ENCODE assay signal across 18 cellular contexts in genomic region chr1:3330771-3331245, GRCh38.
DNase-seq lines count a peak whose midpoint lies in the region; TF ChIP-seq lines count a peak whose summit lies in the region.
"Had no signal": no experiment of that assay in that cellular context is flagged by ENCODE, and none has a peak within 500 bp of the region (broad histone marks: within the 10 kb centered on the region; RNA-seq: fewer than 3 reads in every experiment).

No MANE protein-coding gene starts in this region.

- H3K36me3 Mint-ChIP-seq in progenitor cell of endocrine pancreas (ENCODE audit: insufficient read depth) (peaks cover 2% of the 10 kb centered on the region), nephron progenitor cell (ENCODE audit: low read depth) (no peaks in the 10 kb centered on the region)

- no peak overlapping the region for H3K4me2 ChIP-seq in hepatocyte
- H3K4me2 ChIP-seq: PC-9 had no signal

- no peak overlapping the region for H3K27ac ChIP-seq in HEK293 (ENCODE audit: extremely low read depth, low read depth, low read length)
- H3K27ac ChIP-seq in dorsolateral prefrontal cortex, result peak overlapping the region in 38 of 59 donors; percentile 5 to 83 (median 59)
- H3K27ac ChIP-seq in hepatocyte, result no peak overlapping the region
- H3K27ac ChIP-seq: 22Rv1, PC-9, RWPE1 had no signal

- no peak overlapping the region for H2AFZ ChIP-seq in hepatocyte
- H2AFZ ChIP-seq: PC-9 had no signal

- no peaks in the 10 kb centered on the region for H3K36me3 ChIP-seq in HEK293 (ENCODE audit: control insufficient read depth in 2 of 2, insufficient read depth in 1 of 2, low read length in 2 of 2)
- H3K36me3 ChIP-seq in hepatocyte (replicated peaks; ENCODE audit: insufficient read depth, low read depth), result no peaks in the 10 kb centered on the region

- no peaks in the 10 kb centered on the region for H3K79me2 ChIP-seq in hepatocyte

- H3K4me3 ChIP-seq in HEK293 (ENCODE audit: low read depth, low read length) (no peak overlapping the region), dorsolateral prefrontal cortex (no peak overlapping the region), hepatocyte (no peak overlapping the region)
- H3K4me3 ChIP-seq: PC-9 had no signal

- H3K27me3 Mint-ChIP-seq in progenitor cell of endocrine pancreas (no peaks in the 10 kb centered on the region), nephron progenitor cell (ENCODE audit: low read depth, poor library complexity) (peaks cover 18% of the 10 kb centered on the region)
- H3K27me3 Mint-ChIP-seq: B cell had no signal

- CTCF ChIA-PET in HEK293 (lab: Yijun Ruan, JAX), result interaction anchor here (0.6 kb wide), 1 partner anchor 154 kb away, joined by 4 read pairs; no protein-coding TSS in a partner anchor

- no peak for TF ChIP-seq CTCF in HEK293 (tag by site-specific recombination; IDR thresholded peaks at IDR 0.05)
- no peak for TF ChIP-seq CTCF in dorsolateral prefrontal cortex (IDR thresholded peaks at IDR 0.05 in 54 of 56, conservative IDR thresholded peaks at IDR 0.05 in 2 of 56; ENCODE audit: low read depth in 1 of 56, partially characterized antibody in 56 of 56)
- no peak for TF ChIP-seq CTCF in progenitor cell of endocrine pancreas (IDR thresholded peaks at IDR 0.05; ENCODE audit: unreplicated experiment)
- no peak for TF ChIP-seq CTCF in nephron progenitor cell (IDR thresholded peaks at IDR 0.05)
- TF ChIP-seq CTCF in hepatocyte (IDR thresholded peaks at IDR 0.05; ENCODE audit: poor library complexity), result no peak

- no peaks in the 10 kb centered on the region for H3K9me2 ChIP-seq in hepatocyte (replicated peaks; ENCODE audit: insufficient read depth)

- no peaks in the 10 kb centered on the region for H3K9me3 Mint-ChIP-seq in progenitor cell of endocrine pancreas (ENCODE audit: low read depth)
- peaks cover 4% of the 10 kb centered on the region for H3K9me3 Mint-ChIP-seq in nephron progenitor cell

- no peaks in the 10 kb centered on the region for H4K20me1 ChIP-seq in hepatocyte (ENCODE audit: insufficient read depth, poor library complexity, severe bottlenecking)

- no peak overlapping the region for H3K4me3 Mint-ChIP-seq in progenitor cell of endocrine pancreas (ENCODE audit: low read depth)
- H3K4me3 Mint-ChIP-seq in nephron progenitor cell, result no peak overlapping the region
- H3K4me3 Mint-ChIP-seq: B cell had no signal

- H3K27me3 ChIP-seq in dorsolateral prefrontal cortex (peaks cover 0 to 8% (median 0%) of the 10 kb centered on the region in 45 donors), hepatocyte (no peaks in the 10 kb centered on the region)

- H3K27ac Mint-ChIP-seq in progenitor cell of endocrine pancreas (peak overlapping the region; percentile 83), nephron progenitor cell (no peak overlapping the region)
- H3K27ac Mint-ChIP-seq: B cell had no signal

- DNase-seq in NCI-H146 (lab: John Stamatoyannopoulos, UW), result peak; percentile 29
- no peak for DNase-seq in NCI-H146 treated with DMSO at 0.1 percent for 48 hours (lab: John Stamatoyannopoulos, UW; ENCODE audit: unreplicated experiment)
- no peak for DNase-seq in dorsolateral prefrontal cortex
- DNase-seq in progenitor cell of endocrine pancreas (ENCODE audit: low spot score, unreplicated experiment), result no peak
- DNase-seq in nephron progenitor cell, result no peak
- DNase-seq in H4 (ENCODE audit: low spot score), result no peak
- DNase-seq in hepatocyte (ENCODE audit: low spot score), result no peak
- DNase-seq: DMS 273 treated with DMSO at 0.1 percent for 48 hours, GDM1, IMR-90, NCI-H1417, NCI-H1930, NCI-H526, PC-9 had no signal

- peaks cover 9% of the 10 kb centered on the region for H3K4me1 ChIP-seq in HEK293 (ENCODE audit: control insufficient read depth, insufficient read depth, low read length)
- peaks cover 5% of the 10 kb centered on the region for H3K4me1 ChIP-seq in hepatocyte (ENCODE audit: insufficient read depth)

- WGBS in hepatocyte (ENCODE audit: low lambda C conversion rate, missing lambda C conversion rate), result 45% methylated on average over 11 of the region's 11 CpGs

- POLR2A ChIA-PET in HEK293 (lab: Yijun Ruan, JAX), result no interaction called here

- no peaks in the 10 kb centered on the region for H3K9me3 ChIP-seq in HEK293 (ENCODE audit: control insufficient read depth, insufficient read depth, low read depth, low read length)
- H3K9me3 ChIP-seq in hepatocyte (ENCODE audit: low read depth), result no peaks in the 10 kb centered on the region

- intact Hi-C loops in dorsolateral prefrontal cortex (cut with DNase I), result no loop called here

- peaks cover 42% of the 10 kb centered on the region for H3K4me1 Mint-ChIP-seq in progenitor cell of endocrine pancreas (ENCODE audit: low read depth)
- peaks cover 44% of the 10 kb centered on the region for H3K4me1 Mint-ChIP-seq in nephron progenitor cell
- H3K4me1 Mint-ChIP-seq: B cell had no signal

TF ChIP-seq in HEK293, 187 proteins besides CTCF, POLR2A, EP300 and RAD21:
- TF ChIP-seq ZNF707 (tag by site-specific recombination; IDR thresholded peaks at IDR 0.05), result no peak
- no peak for TF ChIP-seq ZNF777 (tag by site-specific recombination; IDR thresholded peaks at IDR 0.05; ENCODE audit: borderline replicate concordance)
- no peak for TF ChIP-seq ZNF433 (tag by site-specific recombination; IDR thresholded peaks at IDR 0.05; ENCODE audit: low read depth)
- TF ChIP-seq TCF7L2 (IDR thresholded peaks at IDR 0.05; ENCODE audit: borderline replicate concordance, low read depth, low read length), result no peak
- no peak for TF ChIP-seq KLF10 (tag by site-specific recombination; IDR thresholded peaks at IDR 0.05)
- TF ChIP-seq ZBTB8A (tag by site-specific recombination; IDR thresholded peaks at IDR 0.05), result 0 out of 2 replicates have a peak, but pooled peaks have one; percentile 23
- TF ChIP-seq ZNF623 (tag by site-specific recombination; IDR thresholded peaks at IDR 0.05), result no peak
- TF ChIP-seq ZNF501 (tag by site-specific recombination; IDR thresholded peaks at IDR 0.05), result no peak
- TF ChIP-seq ZBTB7A (tag by site-specific recombination; IDR thresholded peaks at IDR 0.05; ENCODE audit: low read depth), result no peak
- TF ChIP-seq ZNF518A (tag by site-specific recombination; conservative IDR thresholded peaks at IDR 0.05; ENCODE audit: low read depth), result no peak
- TF ChIP-seq EGR2 (tag by site-specific recombination; IDR thresholded peaks at IDR 0.05; ENCODE audit: low read depth), result peak; percentile 85
- TF ChIP-seq ZFHX2 (tag by site-specific recombination; conservative IDR thresholded peaks at IDR 0.05), result peak; percentile 86
- peak; percentile 74; the same call in 1 of the 2 replicates for TF ChIP-seq ZIC2 (tag by site-specific recombination; IDR thresholded peaks at IDR 0.05)

Comparison
In these comparisons a context has a peak if more than half of its experiments do, and no peak if none do; other contexts are left out.
1. H3K27ac ChIP-seq: peak in dorsolateral prefrontal cortex (38 of 59); none in HEK293 (single experiment) and hepatocyte (single experiment).